ENCODE assay signal across 10 cellular contexts in genomic region chr11:1919428-1920127, GRCh38. TPM values are rescaled to one million over a fixed set of nuclear protein-coding genes. Genes with fewer than 3 reads are reported as not detected.
DNase-seq lines count a peak whose midpoint lies in the region; ATAC-seq, FAIRE-seq and TF ChIP-seq lines count a peak whose summit lies in the region.
"Had no signal": no experiment of that assay in that cellular context is flagged by ENCODE, and none has a peak within 500 bp of the region (broad histone marks: within the 10 kb centered on the region; RNA-seq: fewer than 3 reads in every experiment).

Gene TNNT3, plus strand, starts transcription at chr11:1919703. Its CDS starts 3,172 bp downstream, at chr11:1922875.

- no peak within 1 kb of the TSS for H3K4me2 ChIP-seq in hepatocyte

- CTCF ChIA-PET in T-cell (lab: Charles Lee) (no interaction called here), WTC11 (lab: Charles Lee) (interaction anchor here (0.7 to 1.7 kb wide), 9 partner anchors 37 to 267 kb away, joined by 3 to 13 read pairs (median 4); no protein-coding TSS in a partner anchor)

- POLR2A ChIA-PET in T-cell (lab: Charles Lee) (no interaction called here), WTC11 (lab: Charles Lee) (no interaction called here)

- peak within 1 kb of the TSS; percentile 95 to 97 (median 96) for H3K9ac ChIP-seq in skeletal muscle tissue (ENCODE audit: low read depth in 1 of 3, low read length in 3 of 3)

- H3K4me3 ChIP-seq in hepatocyte (no peak within 1 kb of the TSS), skeletal muscle tissue (ENCODE audit: low read length in 3 of 3) (peak within 1 kb of the TSS; percentile 78 to 89 (median 79)), WERI-Rb-1 (ENCODE audit: low read depth, low read length) (no peak within 1 kb of the TSS)

- no peak for FAIRE-seq in GM12891 (lab: Jason Lieb, UNC)
- FAIRE-seq: keratinocyte had no signal

- H3K9me3 Mint-ChIP-seq in T-cell (no peaks in the 10 kb centered on the region), WTC11 (peaks cover 8% of the 10 kb centered on the region)
- H3K9me3 Mint-ChIP-seq: naive B cell had no signal

- no peaks in the 10 kb centered on the region for H3K9me2 ChIP-seq in hepatocyte (replicated peaks; ENCODE audit: insufficient read depth)

- peak; percentile 30 for DNase-seq in GM12891 (ENCODE audit: insufficient read length, low spot score)
- DNase-seq in T-cell: no peak
- no peak for DNase-seq in hepatocyte (ENCODE audit: low spot score)
- no peak for DNase-seq in glomerular visceral epithelial cell (ENCODE audit: extremely low spot score)
- no peak for DNase-seq in WTC11 (ENCODE audit: low spot score)
- DNase-seq in WERI-Rb-1: no peak
- DNase-seq: activated CD4-positive, CD25-positive, alpha-beta regulatory T cell treated with anti-CD3 and anti-CD28 coated beads, Interleukin-2, amount 50 U/mL, for 72 hours; naive B cell had no signal

- H2AFZ ChIP-seq in hepatocyte: no peak within 1 kb of the TSS

- no peaks in the 10 kb centered on the region for H3K36me3 Mint-ChIP-seq in T-cell
- H3K36me3 Mint-ChIP-seq in WTC11: no peaks in the 10 kb centered on the region
- H3K36me3 Mint-ChIP-seq: naive B cell had no signal

- peak within 1 kb of the TSS in 1 of 2 donors; percentile 19 for H3K27ac Mint-ChIP-seq in T-cell
- no peak within 1 kb of the TSS for H3K27ac Mint-ChIP-seq in WTC11

- H3K4me1 ChIP-seq in hepatocyte (ENCODE audit: insufficient read depth) (peaks cover 2% of the 10 kb centered on the region), skeletal muscle tissue (ENCODE audit: control insufficient read depth in 3 of 3, insufficient read depth in 3 of 3, low read length in 3 of 3) (peaks cover 72 to 84% (median 81%) of the 10 kb centered on the region in 3 donors)

- H3K27me3 Mint-ChIP-seq in T-cell (peaks cover 14 to 17% of the 10 kb centered on the region in 2 donors), WTC11 (ENCODE audit: low read depth) (no peaks in the 10 kb centered on the region; the same call in 1 of the 2 replicates)

- H3K4me1 Mint-ChIP-seq in T-cell: peaks cover 16 to 31% (median 22%) of the 10 kb centered on the region in 3 donors
- H3K4me1 Mint-ChIP-seq in WTC11: no peaks in the 10 kb centered on the region

- H3K36me3 ChIP-seq in hepatocyte (replicated peaks; ENCODE audit: insufficient read depth, low read depth): no peaks in the 10 kb centered on the region
- H3K36me3 ChIP-seq in skeletal muscle tissue (ENCODE audit: control insufficient read depth in 3 of 3, insufficient read depth in 3 of 3, low read length in 3 of 3): peaks cover 2 to 19% (median 9%) of the 10 kb centered on the region in 3 donors
- no peaks in the 10 kb centered on the region for H3K36me3 ChIP-seq in WERI-Rb-1

- no peaks in the 10 kb centered on the region for H3K79me2 ChIP-seq in hepatocyte

- peak within 1 kb of the TSS in 1 of 3 donors; percentile 17 for H3K4me3 Mint-ChIP-seq in T-cell
- no peak within 1 kb of the TSS for H3K4me3 Mint-ChIP-seq in WTC11

- ATAC-seq in T-cell (replicated peaks in 1 of 4) (no peak), WTC11 (no peak)

- WGBS in hepatocyte (ENCODE audit: low lambda C conversion rate, missing lambda C conversion rate): 82% methylated on average over 25 of the region's 30 CpGs

- TF ChIP-seq CTCF in hepatocyte (IDR thresholded peaks at IDR 0.05; ENCODE audit: poor library complexity): no peak
- no peak for TF ChIP-seq CTCF in WTC11 (IDR thresholded peaks at IDR 0.05)
- no peak for TF ChIP-seq CTCF in WERI-Rb-1 (IDR thresholded peaks at IDR 0.05; ENCODE audit: low read depth, low read length)

- no peak for TF ChIP-seq POLR2A in GM12891 (IDR thresholded peaks at IDR 0.05; ENCODE audit: low read depth, low read length)

- H3K27me3 ChIP-seq in hepatocyte (no peaks in the 10 kb centered on the region), skeletal muscle tissue (ENCODE audit: control insufficient read depth in 3 of 3, insufficient read depth in 3 of 3, low read length in 3 of 3) (no peaks in the 10 kb centered on the region), WERI-Rb-1 (ENCODE audit: insufficient read depth, low read depth, severe bottlenecking) (peaks cover 75% of the 10 kb centered on the region)

- H3K9me3 ChIP-seq in hepatocyte (ENCODE audit: low read depth) (no peaks in the 10 kb centered on the region), skeletal muscle tissue (ENCODE audit: control insufficient read depth in 3 of 3, low read length in 3 of 3) (no peaks in the 10 kb centered on the region), WERI-Rb-1 (ENCODE audit: severe bottlenecking) (no peaks in the 10 kb centered on the region)

- no peaks in the 10 kb centered on the region for H4K20me1 ChIP-seq in hepatocyte (ENCODE audit: insufficient read depth, poor library complexity, severe bottlenecking)

- H3K27ac ChIP-seq in hepatocyte (no peak within 1 kb of the TSS), skeletal muscle tissue (ENCODE audit: low read depth, low read length) (peak within 1 kb of the TSS; percentile 95), WERI-Rb-1 (no peak within 1 kb of the TSS)

TF ChIP-seq in GM12891, 5 proteins besides CTCF, POLR2A, EP300 and RAD21:
- TF ChIP-seq POLR2AphosphoS5 (IDR thresholded peaks at IDR 0.05; ENCODE audit: low read depth, low read length) (no peak), PAX5 (IDR thresholded peaks at IDR 0.05; ENCODE audit: insufficient read depth, low read length, severe bottlenecking) (no peak), POU2F2 (IDR thresholded peaks at IDR 0.05; ENCODE audit: low read depth, low read length) (no peak), TAF1 (IDR thresholded peaks at IDR 0.05; ENCODE audit: low read depth, low read length) (no peak), SPI1 (IDR thresholded peaks at IDR 0.05; ENCODE audit: low read depth, low read length) (no peak)

TF ChIP-seq in WTC11, 78 proteins besides CTCF, POLR2A, EP300 and RAD21 (continues in another document):
- TF ChIP-seq FOXP4 (CRISPR knock-in tag; IDR thresholded peaks at IDR 0.05) (no peak), SOX15 (CRISPR knock-in tag; IDR thresholded peaks at IDR 0.05) (no peak), GRHL2 (CRISPR knock-in tag; IDR thresholded peaks at IDR 0.05; ENCODE audit: insufficient replicate concordance, severe bottlenecking) (no peak), ZNF512 (CRISPR knock-in tag; IDR thresholded peaks at IDR 0.05; ENCODE audit: borderline replicate concordance) (no peak), GABPB1 (CRISPR knock-in tag; IDR thresholded peaks at IDR 0.05) (no peak), ESRRA (CRISPR knock-in tag; IDR thresholded peaks at IDR 0.05; ENCODE audit: borderline replicate concordance) (no peak), TCF7 (CRISPR knock-in tag; IDR thresholded peaks at IDR 0.05; ENCODE audit: low read depth) (no peak), ZBTB43 (CRISPR knock-in tag; IDR thresholded peaks at IDR 0.05) (no peak), E2F1 (CRISPR knock-in tag; IDR thresholded peaks at IDR 0.05) (no peak), ZNF121 (CRISPR knock-in tag; IDR thresholded peaks at IDR 0.05) (no peak), MXD4 (CRISPR knock-in tag; IDR thresholded peaks at IDR 0.05; ENCODE audit: borderline replicate concordance) (no peak), TEAD1 (CRISPR knock-in tag; IDR thresholded peaks at IDR 0.05) (no peak)

RNA-seq across cellular contexts. Expression of gene TNNT3, which starts in this region (rescaled TPM):
- 1.5 TPM for polyA plus RNA-seq in GM12891 (2012; ENCODE audit: low read depth, missing spikeins)
- total RNA-seq in T-cell (10 to 100 TPM; 15.9 to 22.1 (median 18.2) TPM), hepatocyte (19.2 and 20.6 TPM in 2 replicates), skeletal muscle tissue (4,042 TPM), WTC11 (2021) (not detected in 3 replicates)
- 29.9 and 41.4 TPM in 2 replicates for polyA plus RNA-seq in hepatocyte

Comparison
In these comparisons a context has a peak if more than half of its experiments do, and no peak if none do; other contexts are left out.
1. RNA of gene TNNT3 (total RNA-seq): 4,042 TPM in skeletal muscle tissue (single experiment); 19.2 to 20.6 TPM in hepatocyte, 15.9 to 22.1 TPM in T-cell and not detected in WTC11; every median in the first group is over 100 times any median in the second.
2. H3K4me3 ChIP-seq: peak in skeletal muscle tissue (3 of 3); none in hepatocyte (single experiment) and WERI-Rb-1 (single experiment).